9 cellular contexts compared by ENCODE assay signal in the genomic region with DNA sequence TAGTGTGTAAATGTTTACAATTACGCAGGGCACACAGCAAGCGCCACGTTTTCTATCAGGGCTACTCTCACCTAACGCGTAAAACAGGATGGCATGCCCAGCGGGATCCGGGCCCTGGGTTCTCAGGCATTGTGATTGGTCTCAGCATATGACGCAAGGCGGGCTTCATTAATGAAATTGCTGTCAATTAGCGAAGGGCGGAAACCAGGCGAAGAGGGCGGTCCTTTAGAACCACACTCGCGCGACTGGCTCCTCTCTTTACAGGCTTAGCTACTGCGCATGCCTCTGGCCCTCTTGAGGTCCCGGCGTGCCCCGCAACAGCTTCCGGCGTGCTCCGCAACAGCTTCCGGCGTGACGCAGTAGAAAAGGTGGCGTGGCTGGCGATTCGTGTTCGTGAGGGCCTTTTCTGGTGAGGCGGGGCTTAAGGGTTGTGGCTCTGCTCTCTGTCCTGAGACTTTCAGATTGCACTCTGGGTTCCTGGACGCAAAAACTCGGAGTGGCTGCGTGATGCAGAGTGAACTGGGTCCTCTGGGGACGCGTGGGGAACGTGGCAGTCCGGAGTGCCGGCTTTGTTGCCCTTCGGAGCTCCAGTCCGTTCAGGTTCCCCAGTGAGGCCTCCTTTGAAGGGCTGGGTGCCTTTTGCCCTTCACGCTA. TPM values are rescaled to one million over a fixed set of nuclear protein-coding genes. Genes with fewer than 3 reads are reported as not detected.
DNase-seq lines count a peak whose midpoint lies in the region; ATAC-seq and TF ChIP-seq lines count a peak whose summit lies in the region.
"Had no signal": no experiment of that assay in that cellular context is flagged by ENCODE, and none has a peak within 500 bp of the region (broad histone marks: within the 10 kb centered on the region; RNA-seq: fewer than 3 reads in every experiment).

No MANE protein-coding gene starts in this region.

- no peaks in the 10 kb centered on the region for H3K9me2 ChIP-seq in DOHH2 (replicated peaks; ENCODE audit: control insufficient read depth, low read length)

- H3K4me1 ChIP-seq in DOHH2 (ENCODE audit: control insufficient read depth, low read length) (0 out of 2 replicates have a peak, but pooled peaks cover 7% of the 10 kb centered on the region), ovary (ENCODE audit: insufficient read depth) (no peaks in the 10 kb centered on the region)

- TF ChIP-seq POLR2A in ovary (IDR thresholded peaks at IDR 0.05), result peak; percentile 59

- peak; percentile 75 for ATAC-seq in HG02798 (IDR thresholded peaks at IDR 0.05; ENCODE audit: poor library complexity, unreplicated experiment)

- H3K27me3 ChIP-seq in DOHH2 (ENCODE audit: control insufficient read depth, low read length) (0 out of 2 replicates have a peak, but pooled peaks cover 5% of the 10 kb centered on the region), ovary (no peaks in the 10 kb centered on the region)

- H3F3A ChIP-seq in DOHH2 (ENCODE audit: control insufficient read depth, insufficient read depth), result no peaks in the 10 kb centered on the region

- no peaks in the 10 kb centered on the region for H3K27me3 Mint-ChIP-seq in activated T-helper 2 cell treated with anti-CD3 and anti-CD28 coated beads, Interferon-gamma antibody, Interleukin-2, Interleukin-4, amounts not matched to agents 10 μg/mL and 5 μg/mL and 100 μg/mL, durations not matched to agents 14 hours and 24 hours and 36 hours (ENCODE audit: low read depth)
- H3K27me3 Mint-ChIP-seq in endothelial cell (ENCODE audit: unreplicated experiment), result no peaks in the 10 kb centered on the region

- H4K20me1 ChIP-seq in DOHH2 (ENCODE audit: control insufficient read depth, insufficient read depth, low read depth, low read length), result no peaks in the 10 kb centered on the region

- H3K27ac ChIP-seq in DOHH2 (ENCODE audit: low read depth, low read length) (0 out of 2 replicates have a peak overlapping the region, but pooled peaks have one; percentile 18), ovary (peak overlapping the region in 1 of 2 donors; percentile 91), temporal lobe (ENCODE audit: low read depth, low read length) (peak overlapping the region; percentile 81)

- peak overlapping the region; percentile 58 for H3K4me2 ChIP-seq in DOHH2 (ENCODE audit: low read length)

- H3K36me3 Mint-ChIP-seq in activated T-helper 2 cell treated with anti-CD3 and anti-CD28 coated beads, Interferon-gamma antibody, Interleukin-2, Interleukin-4, amounts not matched to agents 10 μg/mL and 5 μg/mL and 100 μg/mL, durations not matched to agents 14 hours and 24 hours and 36 hours (ENCODE audit: low read depth), result peaks cover 15% of the 10 kb centered on the region
- H3K36me3 Mint-ChIP-seq in endothelial cell (ENCODE audit: low read depth, unreplicated experiment), result peaks cover 3% of the 10 kb centered on the region

- DNase-seq in activated T-helper 2 cell treated with anti-CD3 and anti-CD28 coated beads, Interferon-gamma antibody, Interleukin-2, Interleukin-4, amounts not matched to agents 10 μg/mL and 5 μg/mL and 100 μg/mL, durations not matched to agents 14 hours and 24 hours and 36 hours (ENCODE audit: low spot score), result peak; percentile 70
- peak; percentile 94 for DNase-seq in fibroblast of the aortic adventitia (ENCODE audit: low read depth)
- peak; percentile 90 to 93 (median 90) for DNase-seq in ovary
- no peak for DNase-seq in endothelial cell (ENCODE audit: low spot score)

- WGBS in ovary, 3 donors, result 8 to 19% (median 19%) methylated on average over 42 of the region's 42 CpGs

- no peaks in the 10 kb centered on the region for H3K4me1 Mint-ChIP-seq in activated T-helper 2 cell treated with anti-CD3 and anti-CD28 coated beads, Interferon-gamma antibody, Interleukin-2, Interleukin-4, amounts not matched to agents 10 μg/mL and 5 μg/mL and 100 μg/mL, durations not matched to agents 14 hours and 24 hours and 36 hours (ENCODE audit: low read depth)
- H3K4me1 Mint-ChIP-seq in endothelial cell (ENCODE audit: unreplicated experiment), result no peaks in the 10 kb centered on the region

- TF ChIP-seq EP300 in ovary (IDR thresholded peaks at IDR 0.05), result no peak

- H3K9me3 Mint-ChIP-seq in activated T-helper 2 cell treated with anti-CD3 and anti-CD28 coated beads, Interferon-gamma antibody, Interleukin-2, Interleukin-4, amounts not matched to agents 10 μg/mL and 5 μg/mL and 100 μg/mL, durations not matched to agents 14 hours and 24 hours and 36 hours, result peaks cover 34% of the 10 kb centered on the region
- no peaks in the 10 kb centered on the region for H3K9me3 Mint-ChIP-seq in endothelial cell (ENCODE audit: unreplicated experiment)

- H3K36me3 ChIP-seq in DOHH2 (ENCODE audit: control insufficient read depth, low read length) (no peaks in the 10 kb centered on the region), ovary (no peaks in the 10 kb centered on the region)

- H3K4me3 Mint-ChIP-seq in activated T-helper 2 cell treated with anti-CD3 and anti-CD28 coated beads, Interferon-gamma antibody, Interleukin-2, Interleukin-4, amounts not matched to agents 10 μg/mL and 5 μg/mL and 100 μg/mL, durations not matched to agents 14 hours and 24 hours and 36 hours (ENCODE audit: low read depth), result peak overlapping the region; percentile 56
- H3K4me3 Mint-ChIP-seq in endothelial cell (ENCODE audit: unreplicated experiment), result no peak overlapping the region

- H3K4me3 ChIP-seq in DOHH2 (ENCODE audit: low read length), result peak overlapping the region; percentile 68
- peak overlapping the region; percentile 76 for H3K4me3 ChIP-seq in fibroblast of the aortic adventitia (ENCODE audit: low read depth, low read length)
- H3K4me3 ChIP-seq in ovary, result peak overlapping the region; percentile 38

- H3K27ac Mint-ChIP-seq in activated T-helper 2 cell treated with anti-CD3 and anti-CD28 coated beads, Interferon-gamma antibody, Interleukin-2, Interleukin-4, amounts not matched to agents 10 μg/mL and 5 μg/mL and 100 μg/mL, durations not matched to agents 14 hours and 24 hours and 36 hours, result peak overlapping the region; percentile 31
- no peak overlapping the region for H3K27ac Mint-ChIP-seq in endothelial cell (ENCODE audit: unreplicated experiment)

- intact Hi-C loops in activated T-helper 2 cell treated with anti-CD3 and anti-CD28 coated beads, Interferon-gamma antibody, Interleukin-2, Interleukin-4, amounts not matched to agents 10 μg/mL and 5 μg/mL and 100 μg/mL, durations not matched to agents 14 hours and 24 hours and 36 hours (cut with micrococcal nuclease), result loop anchor here (10.0 kb wide), 1 partner anchor 60 kb away; no protein-coding TSS in a partner anchor
- intact Hi-C loops in ovary (cut with DNase I), result no loop called here

- H3K9me3 ChIP-seq in DOHH2 (ENCODE audit: control insufficient read depth, insufficient read depth, low read length) (peaks cover 12% of the 10 kb centered on the region), ovary (no peaks in the 10 kb centered on the region)

- no peak for TF ChIP-seq CTCF in DOHH2 (IDR thresholded peaks at IDR 0.05; ENCODE audit: low read depth, low read length, poor library complexity, severe bottlenecking)
- no peak for TF ChIP-seq CTCF in fibroblast of the aortic adventitia (IDR thresholded peaks at IDR 0.05; ENCODE audit: insufficient read depth, low read length)
- peak in 1 of 3 donors; percentile 8 for TF ChIP-seq CTCF in ovary (IDR thresholded peaks at IDR 0.05)
- TF ChIP-seq CTCF in endothelial cell (IDR thresholded peaks at IDR 0.05; ENCODE audit: unreplicated experiment), result no peak

- no peaks in the 10 kb centered on the region for H3K79me2 ChIP-seq in DOHH2 (ENCODE audit: control insufficient read depth, low read length)

RNA-seq across cellular contexts. Expression of a gene that starts 9.2 kb away (rescaled TPM):
- not detected for polyA plus RNA-seq in PFSK-1 (2012; ENCODE audit: insufficient read length, low read depth)
- not detected in 2 replicates for total RNA-seq in activated T-helper 2 cell treated with anti-CD3 and anti-CD28 coated beads, Interferon-gamma antibody, Interleukin-2, Interleukin-4, amounts not matched to agents 10 μg/mL and 5 μg/mL and 100 μg/mL, durations not matched to agents 14 hours and 24 hours and 36 hours
- total RNA-seq in fibroblast of the aortic adventitia (ENCODE audit: low replicate concordance) (0.09 TPM in 1 of 2 replicates, not detected in the other), ovary (under 1 TPM in 6 of 7 donors, not detected in 1; 0.20 to 0.50 (median 0.33) TPM), temporal lobe (0.49 TPM), endothelial cell (ENCODE audit: unreplicated experiment) (not detected)
- polyA plus RNA-seq in ovary, result under 1 TPM; 0.06 to 0.30 TPM
- total RNA-seq: activated CD8-positive, alpha-beta memory T cell treated with anti-CD3 and anti-CD28 coated beads for 36 hours had no signal

RNA-seq across cellular contexts. Expression of a gene that starts 35.9 kb away (rescaled TPM):
- polyA plus RNA-seq in PFSK-1 (2012; ENCODE audit: insufficient read length, low read depth), result 5.7 TPM
- total RNA-seq in activated T-helper 2 cell treated with anti-CD3 and anti-CD28 coated beads, Interferon-gamma antibody, Interleukin-2, Interleukin-4, amounts not matched to agents 10 μg/mL and 5 μg/mL and 100 μg/mL, durations not matched to agents 14 hours and 24 hours and 36 hours, result 13.2 and 16.1 TPM in 2 replicates
- total RNA-seq in fibroblast of the aortic adventitia (ENCODE audit: low replicate concordance), result 9.0 and 12.7 TPM in 2 replicates
- 10 to 100 TPM in 1 of 7 donors, 1 to 10 TPM in 6; 8.0 to 11.9 (median 8.9) TPM for total RNA-seq in ovary
- 10 to 100 TPM in 1 of 2 donors, 1 to 10 TPM in 1; 8.8 to 15.4 TPM for polyA plus RNA-seq in ovary
- 9.6 TPM for total RNA-seq in temporal lobe
- total RNA-seq in endothelial cell (ENCODE audit: unreplicated experiment), result 16.6 TPM

RNA-seq across cellular contexts. Expression of a gene that starts 36.1 kb away (rescaled TPM):
- 5.1 TPM for polyA plus RNA-seq in PFSK-1 (2012; ENCODE audit: insufficient read length, low read depth)
- 9.2 and 11.1 TPM in 2 replicates for total RNA-seq in activated T-helper 2 cell treated with anti-CD3 and anti-CD28 coated beads, Interferon-gamma antibody, Interleukin-2, Interleukin-4, amounts not matched to agents 10 μg/mL and 5 μg/mL and 100 μg/mL, durations not matched to agents 14 hours and 24 hours and 36 hours
- total RNA-seq in fibroblast of the aortic adventitia (ENCODE audit: low replicate concordance) (8.0 TPM in 2 replicates), ovary (10 to 100 TPM; 10.5 to 17.4 (median 15.1) TPM), temporal lobe (7.4 TPM), endothelial cell (ENCODE audit: unreplicated experiment) (10.3 TPM)
- polyA plus RNA-seq in ovary, result 10 to 100 TPM; 10.9 to 22.2 TPM

RNA-seq across cellular contexts. Expression of a gene that starts 59.6 kb away (rescaled TPM):
- polyA plus RNA-seq in PFSK-1 (2012; ENCODE audit: insufficient read length, low read depth), result 8.9 TPM
- total RNA-seq in activated T-helper 2 cell treated with anti-CD3 and anti-CD28 coated beads, Interferon-gamma antibody, Interleukin-2, Interleukin-4, amounts not matched to agents 10 μg/mL and 5 μg/mL and 100 μg/mL, durations not matched to agents 14 hours and 24 hours and 36 hours, result 25.4 and 31.8 TPM in 2 replicates
- total RNA-seq in fibroblast of the aortic adventitia (ENCODE audit: low replicate concordance), result 14.6 and 23.6 TPM in 2 replicates
- total RNA-seq in ovary, result 10 to 100 TPM; 17.5 to 50.1 (median 34.3) TPM
- polyA plus RNA-seq in ovary, result 10 to 100 TPM; 20.6 to 26.3 TPM
- total RNA-seq in temporal lobe, result 31.5 TPM
- total RNA-seq in endothelial cell (ENCODE audit: unreplicated experiment), result 27.0 TPM

RNA-seq across cellular contexts. Expression of a gene that starts 59.7 kb away (rescaled TPM):
- polyA plus RNA-seq in PFSK-1 (2012; ENCODE audit: insufficient read length, low read depth), result 1.5 TPM
- 2.5 and 3.6 TPM in 2 replicates for total RNA-seq in activated T-helper 2 cell treated with anti-CD3 and anti-CD28 coated beads, Interferon-gamma antibody, Interleukin-2, Interleukin-4, amounts not matched to agents 10 μg/mL and 5 μg/mL and 100 μg/mL, durations not matched to agents 14 hours and 24 hours and 36 hours
- total RNA-seq in fibroblast of the aortic adventitia (ENCODE audit: low replicate concordance) (1.9 and 6.4 TPM in 2 replicates), ovary (10 to 100 TPM in 5 of 7 donors, 1 to 10 TPM in 2; 5.2 to 16.1 (median 13.7) TPM), temporal lobe (21.4 TPM), endothelial cell (ENCODE audit: unreplicated experiment) (2.6 TPM)
- 10 to 100 TPM; 10.8 to 10.9 TPM for polyA plus RNA-seq in ovary
